Comparison of ENCODE assay signal across 26 cellular contexts in the genomic region with DNA sequence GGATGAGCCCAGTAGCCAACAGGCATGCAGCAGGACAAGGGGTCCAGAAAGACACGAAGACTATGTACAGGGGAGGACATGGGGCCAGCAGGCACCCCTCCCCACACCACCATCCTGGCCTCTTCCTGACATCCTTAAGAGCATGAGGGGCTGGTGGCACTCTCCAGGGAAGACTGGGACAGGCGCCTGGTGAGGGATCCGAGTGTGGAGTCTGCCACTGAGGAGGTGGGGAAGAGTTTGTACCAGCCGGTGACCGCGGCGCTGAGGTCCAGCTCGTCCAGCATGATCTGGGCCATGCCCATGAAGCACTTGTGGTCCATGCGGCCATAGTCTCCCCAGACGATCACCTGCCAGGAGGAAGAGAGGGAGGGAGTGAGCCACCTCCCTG.
"Had no signal": no experiment of that assay in that cellular context is flagged by ENCODE, and none has a peak within 500 bp of the region (broad histone marks: within the 10 kb centered on the region; RNA-seq: fewer than 3 reads in every experiment).

No MANE protein-coding gene starts in this region.

- H3K4me3 ChIP-seq: ascending aorta, left ventricle myocardium inferior, lung, psoas muscle, sigmoid colon, suprapubic skin, tibial nerve had no signal

- H3K27me3 ChIP-seq: ascending aorta, brain microvascular endothelial cell, sigmoid colon, suprapubic skin, tibial nerve had no signal

- H3K9ac ChIP-seq: parathyroid adenoma had no signal

- H3K9me3 Mint-ChIP-seq: activated B cell treated with CpG ODN at 0.5 μM for 24 hours; activated T-cell treated with anti-CD3 and anti-CD28 coated beads, Interleukin-2, amount 50 U/mL, for 72 hours; nephron progenitor cell; T-cell; T-helper 2 cell treated with Interferon-gamma antibody and Interleukin-4, amounts not matched to agents 5 μg/mL and 100 μg/mL, for 36 hours had no signal

- DNase-seq: activated B cell treated with CpG ODN at 0.5 μM for 24 hours; activated CD4-positive, alpha-beta T cell treated with anti-CD3 and anti-CD28 coated beads, Interleukin-2, amount 50 U/mL, for 4 hours; activated effector memory CD4-positive, alpha-beta T cell treated with Interleukin-2 at 50 U/mL for 16 hours; activated naive CD4-positive, alpha-beta T cell treated with Interleukin-2 at 50 U/mL for 16 hours; activated T-cell treated with anti-CD3 and anti-CD28 coated beads for 4 hours; activated T-cell treated with anti-CD3 and anti-CD28 coated beads, Interleukin-2, amount 50 U/mL, for 72 hours; central memory CD4-positive, alpha-beta T cell; foreskin fibroblast; left ventricle myocardium inferior; nephron progenitor cell; psoas muscle; sigmoid colon; small intestine; stimulated activated CD4-positive, alpha-beta T cell treated with anti-CD3 and anti-CD28 coated beads, Interleukin-1b, Interleukin-23, amount 100 ng/mL, for 48 hours; stimulated activated CD4-positive, alpha-beta T cell treated with anti-CD3 and anti-CD28 coated beads, Interleukin-4, amount 100 ng/mL, for 4 hours; stimulated activated CD8-positive, alpha-beta memory T cell treated with anti-CD3 and anti-CD28 coated beads, Interleukin-4, amount 100 ng/mL, for 48 hours; stimulated activated naive CD4-positive, alpha-beta T cell; T-cell had no signal

- H3K4me3 Mint-ChIP-seq: activated B cell treated with CpG ODN at 0.5 μM for 24 hours; activated naive CD8-positive, alpha-beta T cell; activated T-cell treated with anti-CD3 and anti-CD28 coated beads, Interleukin-2, amount 50 U/mL, for 72 hours; nephron progenitor cell; T-cell; T-helper 2 cell treated with Interferon-gamma antibody and Interleukin-4, amounts not matched to agents 5 μg/mL and 100 μg/mL, for 36 hours had no signal

- H3K27ac Mint-ChIP-seq: activated B cell treated with CpG ODN at 0.5 μM for 24 hours; activated naive CD8-positive, alpha-beta T cell; activated T-cell treated with anti-CD3 and anti-CD28 coated beads, Interleukin-2, amount 50 U/mL, for 72 hours; nephron progenitor cell; T-cell; T-helper 2 cell treated with Interferon-gamma antibody and Interleukin-4, amounts not matched to agents 5 μg/mL and 100 μg/mL, for 36 hours had no signal

- H3K36me3 ChIP-seq: brain microvascular endothelial cell, left ventricle myocardium inferior, sigmoid colon, suprapubic skin had no signal

- H3K27me3 Mint-ChIP-seq: activated naive CD8-positive, alpha-beta T cell; T-cell had no signal

- H3K36me3 Mint-ChIP-seq: activated naive CD8-positive, alpha-beta T cell; T-cell had no signal

- H3K9me3 ChIP-seq: ascending aorta, left ventricle myocardium inferior, psoas muscle, sigmoid colon, suprapubic skin, tibial nerve had no signal

- ATAC-seq: activated T-cell treated with anti-CD3 and anti-CD28 coated beads, Interleukin-2, amount 50 U/mL, for 72 hours; psoas muscle; T-cell had no signal

- H3K4me1 ChIP-seq: ascending aorta, parathyroid adenoma, psoas muscle, suprapubic skin, tibial nerve had no signal

- H3K27ac ChIP-seq: ascending aorta, brain microvascular endothelial cell, left ventricle myocardium inferior, parathyroid adenoma, psoas muscle, sigmoid colon, suprapubic skin, tibial nerve had no signal
